8 cellular contexts compared by ENCODE assay signal in genomic region chrX:150982235-150982785, GRCh38. TPM values are rescaled to one million over a fixed set of nuclear protein-coding genes. Genes with fewer than 3 reads are reported as not detected.
DNase-seq lines count a peak whose midpoint lies in the region; ATAC-seq and TF ChIP-seq lines count a peak whose summit lies in the region.

No MANE protein-coding gene starts in this region.

- POLR2A ChIA-PET in activated naive CD8-positive, alpha-beta T cell treated with anti-CD3 and anti-CD28 coated beads, Interleukin-2, amount 10 ng/mL, durations not matched to agents 7 days and 5 days (lab: Charles Lee), result interaction anchor here (0.9 to 1.5 kb wide), 2 partner anchors 83 to 101 kb away, joined by 3 to 4 read pairs; no protein-coding TSS in a partner anchor

- H3K4me1 Mint-ChIP-seq in activated naive CD4-positive, alpha-beta T cell treated with anti-CD3 and anti-CD28 coated beads for 36 hours (ENCODE audit: low read depth), result peaks cover 13% of the 10 kb centered on the region
- H3K4me1 Mint-ChIP-seq in activated naive CD8-positive, alpha-beta T cell treated with anti-CD3 and anti-CD28 coated beads, Interleukin-2, amount 10 ng/mL, durations not matched to agents 7 days and 5 days, result peaks cover 14% of the 10 kb centered on the region
- H3K4me1 Mint-ChIP-seq in type B pancreatic cell (ENCODE audit: unreplicated experiment), result peaks cover 4% of the 10 kb centered on the region

- ATAC-seq in activated naive CD8-positive, alpha-beta T cell treated with anti-CD3 and anti-CD28 coated beads, Interleukin-2, amount 10 ng/mL, durations not matched to agents 7 days and 5 days (ENCODE audit: low read depth), result no peak

- H3K4me3 ChIP-seq in kidney epithelial cell (ENCODE audit: low read depth, low read length), result peak overlapping the region; percentile 43

- H3K4me3 Mint-ChIP-seq in activated naive CD4-positive, alpha-beta T cell treated with anti-CD3 and anti-CD28 coated beads for 36 hours, result peak overlapping the region; percentile 69
- peak overlapping the region; percentile 64 for H3K4me3 Mint-ChIP-seq in activated naive CD8-positive, alpha-beta T cell treated with anti-CD3 and anti-CD28 coated beads, Interleukin-2, amount 10 ng/mL, durations not matched to agents 7 days and 5 days
- H3K4me3 Mint-ChIP-seq in type B pancreatic cell, result peak overlapping the region; percentile 84

- no peaks in the 10 kb centered on the region for H3K36me3 ChIP-seq in kidney epithelial cell (ENCODE audit: control insufficient read depth, insufficient read depth, low read length)

- TF ChIP-seq CTCF in kidney epithelial cell (IDR thresholded peaks at IDR 0.05; ENCODE audit: insufficient read depth, low read length, poor library complexity, severe bottlenecking), result no peak
- no peak for TF ChIP-seq CTCF in type B pancreatic cell (conservative IDR thresholded peaks at IDR 0.05)

- intact Hi-C loops in activated naive CD4-positive, alpha-beta T cell treated with anti-CD3 and anti-CD28 coated beads for 36 hours (cut with micrococcal nuclease), result loop anchor here (2.0 to 10.0 kb wide), 4 partner anchors 100 to 1478 kb away; partner anchors contain the start of genes IDS and MTM1

- H3K27me3 Mint-ChIP-seq in activated naive CD4-positive, alpha-beta T cell treated with anti-CD3 and anti-CD28 coated beads for 36 hours (ENCODE audit: low read depth), result peaks cover 5% of the 10 kb centered on the region
- peaks cover 3% of the 10 kb centered on the region for H3K27me3 Mint-ChIP-seq in activated naive CD8-positive, alpha-beta T cell treated with anti-CD3 and anti-CD28 coated beads, Interleukin-2, amount 10 ng/mL, durations not matched to agents 7 days and 5 days
- peaks cover 6% of the 10 kb centered on the region for H3K27me3 Mint-ChIP-seq in type B pancreatic cell

- no peak overlapping the region for H3K27ac Mint-ChIP-seq in activated naive CD4-positive, alpha-beta T cell treated with anti-CD3 and anti-CD28 coated beads for 36 hours
- H3K27ac Mint-ChIP-seq in activated naive CD8-positive, alpha-beta T cell treated with anti-CD3 and anti-CD28 coated beads, Interleukin-2, amount 10 ng/mL, durations not matched to agents 7 days and 5 days, result no peak overlapping the region
- no peak overlapping the region for H3K27ac Mint-ChIP-seq in type B pancreatic cell

- H3K9me3 Mint-ChIP-seq in activated naive CD4-positive, alpha-beta T cell treated with anti-CD3 and anti-CD28 coated beads for 36 hours, result no peaks in the 10 kb centered on the region
- H3K9me3 Mint-ChIP-seq in activated naive CD8-positive, alpha-beta T cell treated with anti-CD3 and anti-CD28 coated beads, Interleukin-2, amount 10 ng/mL, durations not matched to agents 7 days and 5 days, result no peaks in the 10 kb centered on the region
- H3K9me3 Mint-ChIP-seq in type B pancreatic cell, result no peaks in the 10 kb centered on the region

- CTCF ChIA-PET in activated naive CD4-positive, alpha-beta T cell treated with anti-CD3 and anti-CD28 coated beads for 36 hours (lab: Charles Lee), result no interaction called here

- no peak for DNase-seq in activated naive CD4-positive, alpha-beta T cell treated with anti-CD3 and anti-CD28 coated beads for 36 hours
- DNase-seq in activated naive CD4-positive, alpha-beta T cell treated with anti-CD3 and anti-CD28 coated beads, Interleukin-2, amount 50 U/mL, for 16 hours, result no peak
- no peak for DNase-seq in activated naive CD8-positive, alpha-beta T cell treated with anti-CD3 and anti-CD28 coated beads, Interleukin-2, amount 10 ng/mL, durations not matched to agents 7 days and 5 days
- no peak for DNase-seq in kidney epithelial cell (ENCODE audit: low read depth)
- DNase-seq in type B pancreatic cell (ENCODE audit: extremely low spot score, unreplicated experiment), result no peak
- DNase-seq in HPDE6-E6E7 (ENCODE audit: extremely low spot score), result no peak
- no peak for DNase-seq in stimulated activated CD4-positive, alpha-beta T cell treated with anti-CD3 and anti-CD28 coated beads, Interleukin-12 subunit alpha, Interleukin-12 subunit beta, amount 100 ng/mL, for 4 hours
- DNase-seq in NCI-H1105 (lab: John Stamatoyannopoulos, UW), result no peak

- no peaks in the 10 kb centered on the region for H3K27me3 ChIP-seq in kidney epithelial cell (ENCODE audit: control insufficient read depth, insufficient read depth, low read length)

- H3K36me3 Mint-ChIP-seq in activated naive CD4-positive, alpha-beta T cell treated with anti-CD3 and anti-CD28 coated beads for 36 hours (ENCODE audit: low read depth), result peaks cover 5% of the 10 kb centered on the region
- H3K36me3 Mint-ChIP-seq in activated naive CD8-positive, alpha-beta T cell treated with anti-CD3 and anti-CD28 coated beads, Interleukin-2, amount 10 ng/mL, durations not matched to agents 7 days and 5 days, result peaks cover 6% of the 10 kb centered on the region
- H3K36me3 Mint-ChIP-seq in type B pancreatic cell, result peaks cover 8% of the 10 kb centered on the region

RNA-seq across cellular contexts. Expression of gene HMGB3, which starts 0.8 kb away (rescaled TPM):
- total RNA-seq in activated naive CD4-positive, alpha-beta T cell treated with anti-CD3 and anti-CD28 coated beads for 36 hours, result 10 to 100 TPM; 30.8 to 33.9 TPM
- total RNA-seq in activated naive CD8-positive, alpha-beta T cell treated with anti-CD3 and anti-CD28 coated beads, Interleukin-2, amount 10 ng/mL, durations not matched to agents 7 days and 5 days, result 10 to 100 TPM; 32.6 to 33.8 TPM
- 29.9 and 44.6 TPM in 2 replicates for total RNA-seq in kidney epithelial cell
- total RNA-seq in type B pancreatic cell (ENCODE audit: low replicate concordance), result 108 and 130 TPM in 2 replicates
